1 cellular context compared by ENCODE assay signal in the genomic region with DNA sequence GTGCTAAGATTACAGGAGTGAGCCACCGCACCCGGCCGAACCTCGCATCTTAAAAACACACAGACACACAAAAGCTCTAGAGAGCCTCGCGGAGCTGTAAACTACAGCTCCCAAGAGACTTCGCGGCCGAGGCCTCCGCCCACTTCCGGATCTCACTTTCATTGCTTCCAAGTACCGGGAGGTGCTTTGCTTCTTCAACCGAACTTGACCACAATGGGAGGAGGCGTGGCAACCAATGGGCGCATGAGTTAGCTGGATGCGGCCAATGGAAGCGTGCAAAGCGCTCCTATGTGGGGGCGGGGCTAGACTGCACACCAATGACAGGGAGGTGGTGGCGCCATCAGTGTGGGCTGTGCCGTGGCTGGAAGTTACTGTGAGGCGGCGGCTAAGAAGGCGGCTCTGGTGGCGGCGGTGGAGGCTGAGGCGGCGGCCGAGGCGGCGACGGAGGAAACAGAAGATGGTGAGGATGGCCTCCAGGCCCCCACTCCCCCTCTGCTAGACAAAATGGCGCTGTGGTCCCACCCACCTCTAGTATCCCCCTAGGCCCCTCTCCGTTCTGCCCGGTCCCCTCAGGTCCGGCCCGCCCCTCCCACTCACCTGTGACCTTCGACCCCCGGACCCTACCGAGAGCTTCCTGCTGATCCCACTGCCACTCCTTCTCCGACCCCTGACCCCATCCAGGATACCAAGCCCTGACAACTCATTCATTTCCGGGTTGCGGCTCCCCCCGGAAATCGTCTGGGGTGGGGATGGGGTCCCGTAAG.
TF ChIP-seq lines count a peak whose summit lies in the region.

A gene (plus strand): TSS at position 366 of the 764 bp plus-strand sequence. CDS start 92 bp downstream, at position 458.

TF ChIP-seq in HepG2, 621 proteins besides CTCF, POLR2A, EP300 and RAD21 (continued from another document and continues in another):
- TF ChIP-seq, protein P1, sequence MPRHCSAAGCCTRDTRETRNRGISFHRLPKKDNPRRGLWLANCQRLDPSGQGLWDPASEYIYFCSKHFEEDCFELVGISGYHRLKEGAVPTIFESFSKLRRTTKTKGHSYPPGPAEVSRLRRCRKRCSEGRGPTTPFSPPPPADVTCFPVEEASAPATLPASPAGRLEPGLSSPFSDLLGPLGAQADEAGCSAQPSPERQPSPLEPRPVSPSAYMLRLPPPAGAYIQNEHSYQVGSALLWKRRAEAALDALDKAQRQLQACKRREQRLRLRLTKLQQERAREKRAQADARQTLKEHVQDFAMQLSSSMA (CRISPR knock-in tag; IDR thresholded peaks at IDR 0.05), result peak; percentile 67; the same call in 1 of the 2 replicates
- TF ChIP-seq ZNF777 (CRISPR knock-in tag; IDR thresholded peaks at IDR 0.05) (no peak), ZMYM3 (CRISPR knock-in tag; IDR thresholded peaks at IDR 0.05) (peak; percentile 55), CREB1 (IDR thresholded peaks at IDR 0.05) (peak; percentile 84), CREB1 (CRISPR knock-in tag; IDR thresholded peaks at IDR 0.05) (peak; percentile 85), ZNF121 (CRISPR knock-in tag; IDR thresholded peaks at IDR 0.05) (no peak), FOXK1 (CRISPR knock-in tag; IDR thresholded peaks at IDR 0.05; ENCODE audit: borderline replicate concordance, low read depth) (peak; percentile 55; the same call in 1 of the 2 replicates), PHF20 (CRISPR knock-in tag; IDR thresholded peaks at IDR 0.05) (peak; percentile 84), SRSF1 (optimal IDR thresholded peaks at IDR 0.05; ENCODE audit: low read depth, low read length) (peak; percentile 62), ZNF446 (CRISPR knock-in tag; IDR thresholded peaks at IDR 0.05) (peak; percentile 96), ELF3 (CRISPR knock-in tag; IDR thresholded peaks at IDR 0.05) (0 out of 2 replicates have a peak, but pooled peaks have one; percentile 14), ZNF30 (CRISPR knock-in tag; IDR thresholded peaks at IDR 0.05) (no peak), ZBTB20 (CRISPR knock-in tag; IDR thresholded peaks at IDR 0.05; ENCODE audit: borderline replicate concordance, low read depth) (peak; percentile 58; the same call in 1 of the 2 replicates), KLF11 (CRISPR knock-in tag; IDR thresholded peaks at IDR 0.05) (peak; percentile 59; the same call in 1 of the 2 replicates), THAP11 (CRISPR knock-in tag; IDR thresholded peaks at IDR 0.05) (peak; percentile 97), ZNF879 (CRISPR knock-in tag; IDR thresholded peaks at IDR 0.05) (no peak), ZNF510 (CRISPR knock-in tag; IDR thresholded peaks at IDR 0.05; ENCODE audit: low read depth) (no peak), ZFX (CRISPR knock-in tag; IDR thresholded peaks at IDR 0.05; ENCODE audit: low read depth) (peak; percentile 75; the same call in 1 of the 2 replicates), POGZ (CRISPR knock-in tag; IDR thresholded peaks at IDR 0.05) (peak; percentile 64), NFATC3 (CRISPR knock-in tag; IDR thresholded peaks at IDR 0.05) (no peak), ZNF570 (CRISPR knock-in tag; IDR thresholded peaks at IDR 0.05; ENCODE audit: borderline replicate concordance) (0 out of 2 replicates have a peak, but pooled peaks have one; percentile 79), HCFC1 (IDR thresholded peaks at IDR 0.05; ENCODE audit: low read depth, low read length) (peak; percentile 90), PCBP1 (IDR thresholded peaks at IDR 0.05; ENCODE audit: borderline replicate concordance, low read depth, low read length) (peak; percentile 89; the same call in 1 of the 2 replicates), STAG1 (CRISPR knock-in tag; IDR thresholded peaks at IDR 0.05) (no peak), GATAD2A (CRISPR knock-in tag; IDR thresholded peaks at IDR 0.05) (peak; percentile 16; the same call in 1 of the 2 replicates), KDM5A (IDR thresholded peaks at IDR 0.05; ENCODE audit: borderline replicate concordance, low read length) (peak; percentile 89; the same call in 1 of the 2 replicates), ARNTL (CRISPR knock-in tag; IDR thresholded peaks at IDR 0.05) (peak; percentile 30; the same call in 1 of the 2 replicates), ZNF496 (CRISPR knock-in tag; IDR thresholded peaks at IDR 0.05; ENCODE audit: insufficient replicate concordance) (no peak), NFYC (CRISPR knock-in tag; IDR thresholded peaks at IDR 0.05) (peak; percentile 99), ZNF143 (CRISPR knock-in tag; IDR thresholded peaks at IDR 0.05) (peak; percentile 95), ZFP82 (CRISPR knock-in tag; IDR thresholded peaks at IDR 0.05; ENCODE audit: borderline replicate concordance) (no peak), FOSL1 (CRISPR knock-in tag; IDR thresholded peaks at IDR 0.05; ENCODE audit: borderline replicate concordance) (no peak), TBX2 (CRISPR knock-in tag; IDR thresholded peaks at IDR 0.05; ENCODE audit: borderline replicate concordance) (peak; percentile 32; the same call in 1 of the 2 replicates)
- TF ChIP-seq, protein P2, sequence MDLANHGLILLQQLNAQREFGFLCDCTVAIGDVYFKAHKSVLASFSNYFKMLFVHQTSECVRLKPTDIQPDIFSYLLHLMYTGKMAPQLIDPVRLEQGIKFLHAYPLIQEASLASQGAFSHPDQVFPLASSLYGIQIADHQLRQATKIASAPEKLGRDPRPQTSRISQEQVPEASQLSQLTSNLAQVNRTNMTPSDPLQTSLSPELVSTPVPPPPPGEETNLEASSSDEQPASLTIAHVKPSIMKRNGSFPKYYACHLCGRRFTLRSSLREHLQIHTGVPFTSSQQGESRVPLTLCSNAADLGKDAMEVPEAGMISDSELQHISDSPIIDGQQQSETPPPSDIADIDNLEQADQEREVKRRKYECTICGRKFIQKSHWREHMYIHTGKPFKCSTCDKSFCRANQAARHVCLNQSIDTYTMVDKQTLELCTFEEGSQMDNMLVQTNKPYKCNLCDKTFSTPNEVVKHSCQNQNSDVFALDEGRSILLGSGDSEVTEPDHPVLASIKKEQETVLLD (CRISPR knock-in tag; IDR thresholded peaks at IDR 0.05; ENCODE audit: low read depth), result no peak; the same call in 1 of the 2 replicates
- TF ChIP-seq, protein P3, sequence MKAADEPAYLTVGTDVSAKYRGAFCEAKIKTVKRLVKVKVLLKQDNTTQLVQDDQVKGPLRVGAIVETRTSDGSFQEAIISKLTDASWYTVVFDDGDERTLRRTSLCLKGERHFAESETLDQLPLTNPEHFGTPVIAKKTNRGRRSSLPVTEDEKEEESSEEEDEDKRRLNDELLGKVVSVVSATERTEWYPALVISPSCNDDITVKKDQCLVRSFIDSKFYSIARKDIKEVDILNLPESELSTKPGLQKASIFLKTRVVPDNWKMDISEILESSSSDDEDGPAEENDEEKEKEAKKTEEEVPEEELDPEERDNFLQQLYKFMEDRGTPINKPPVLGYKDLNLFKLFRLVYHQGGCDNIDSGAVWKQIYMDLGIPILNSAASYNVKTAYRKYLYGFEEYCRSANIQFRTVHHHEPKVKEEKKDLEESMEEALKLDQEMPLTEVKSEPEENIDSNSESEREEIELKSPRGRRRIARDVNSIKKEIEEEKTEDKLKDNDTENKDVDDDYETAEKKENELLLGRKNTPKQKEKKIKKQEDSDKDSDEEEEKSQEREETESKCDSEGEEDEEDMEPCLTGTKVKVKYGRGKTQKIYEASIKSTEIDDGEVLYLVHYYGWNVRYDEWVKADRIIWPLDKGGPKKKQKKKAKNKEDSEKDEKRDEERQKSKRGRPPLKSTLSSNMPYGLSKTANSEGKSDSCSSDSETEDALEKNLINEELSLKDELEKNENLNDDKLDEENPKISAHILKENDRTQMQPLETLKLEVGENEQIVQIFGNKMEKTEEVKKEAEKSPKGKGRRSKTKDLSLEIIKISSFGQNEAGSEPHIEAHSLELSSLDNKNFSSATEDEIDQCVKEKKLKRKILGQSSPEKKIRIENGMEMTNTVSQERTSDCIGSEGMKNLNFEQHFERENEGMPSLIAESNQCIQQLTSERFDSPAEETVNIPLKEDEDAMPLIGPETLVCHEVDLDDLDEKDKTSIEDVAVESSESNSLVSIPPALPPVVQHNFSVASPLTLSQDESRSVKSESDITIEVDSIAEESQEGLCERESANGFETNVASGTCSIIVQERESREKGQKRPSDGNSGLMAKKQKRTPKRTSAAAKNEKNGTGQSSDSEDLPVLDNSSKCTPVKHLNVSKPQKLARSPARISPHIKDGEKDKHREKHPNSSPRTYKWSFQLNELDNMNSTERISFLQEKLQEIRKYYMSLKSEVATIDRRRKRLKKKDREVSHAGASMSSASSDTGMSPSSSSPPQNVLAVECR (CRISPR knock-in tag; IDR thresholded peaks at IDR 0.05; ENCODE audit: borderline replicate concordance), result peak; percentile 87
- TF ChIP-seq, protein P4, sequence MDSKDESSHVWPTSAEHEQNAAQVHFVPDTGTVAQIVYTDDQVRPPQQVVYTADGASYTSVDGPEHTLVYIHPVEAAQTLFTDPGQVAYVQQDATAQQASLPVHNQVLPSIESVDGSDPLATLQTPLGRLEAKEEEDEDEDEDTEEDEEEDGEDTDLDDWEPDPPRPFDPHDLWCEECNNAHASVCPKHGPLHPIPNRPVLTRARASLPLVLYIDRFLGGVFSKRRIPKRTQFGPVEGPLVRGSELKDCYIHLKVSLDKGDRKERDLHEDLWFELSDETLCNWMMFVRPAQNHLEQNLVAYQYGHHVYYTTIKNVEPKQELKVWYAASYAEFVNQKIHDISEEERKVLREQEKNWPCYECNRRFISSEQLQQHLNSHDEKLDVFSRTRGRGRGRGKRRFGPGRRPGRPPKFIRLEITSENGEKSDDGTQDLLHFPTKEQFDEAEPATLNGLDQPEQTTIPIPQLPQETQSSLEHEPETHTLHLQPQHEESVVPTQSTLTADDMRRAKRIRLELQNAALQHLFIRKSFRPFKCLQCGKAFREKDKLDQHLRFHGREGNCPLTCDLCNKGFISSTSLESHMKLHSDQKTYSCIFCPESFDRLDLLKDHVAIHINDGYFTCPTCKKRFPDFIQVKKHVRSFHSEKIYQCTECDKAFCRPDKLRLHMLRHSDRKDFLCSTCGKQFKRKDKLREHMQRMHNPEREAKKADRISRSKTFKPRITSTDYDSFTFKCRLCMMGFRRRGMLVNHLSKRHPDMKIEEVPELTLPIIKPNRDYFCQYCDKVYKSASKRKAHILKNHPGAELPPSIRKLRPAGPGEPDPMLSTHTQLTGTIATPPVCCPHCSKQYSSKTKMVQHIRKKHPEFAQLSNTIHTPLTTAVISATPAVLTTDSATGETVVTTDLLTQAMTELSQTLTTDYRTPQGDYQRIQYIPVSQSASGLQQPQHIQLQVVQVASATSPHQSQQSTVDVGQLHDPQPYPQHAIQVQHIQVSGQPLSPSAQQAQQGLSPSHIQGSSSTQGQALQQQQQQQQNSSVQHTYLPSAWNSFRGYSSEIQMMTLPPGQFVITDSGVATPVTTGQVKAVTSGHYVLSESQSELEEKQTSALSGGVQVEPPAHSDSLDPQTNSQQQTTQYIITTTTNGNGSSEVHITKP (CRISPR knock-in tag; IDR thresholded peaks at IDR 0.05; ENCODE audit: low read depth), result peak; percentile 16; the same call in 1 of the 2 replicates
- TF ChIP-seq, protein P5, sequence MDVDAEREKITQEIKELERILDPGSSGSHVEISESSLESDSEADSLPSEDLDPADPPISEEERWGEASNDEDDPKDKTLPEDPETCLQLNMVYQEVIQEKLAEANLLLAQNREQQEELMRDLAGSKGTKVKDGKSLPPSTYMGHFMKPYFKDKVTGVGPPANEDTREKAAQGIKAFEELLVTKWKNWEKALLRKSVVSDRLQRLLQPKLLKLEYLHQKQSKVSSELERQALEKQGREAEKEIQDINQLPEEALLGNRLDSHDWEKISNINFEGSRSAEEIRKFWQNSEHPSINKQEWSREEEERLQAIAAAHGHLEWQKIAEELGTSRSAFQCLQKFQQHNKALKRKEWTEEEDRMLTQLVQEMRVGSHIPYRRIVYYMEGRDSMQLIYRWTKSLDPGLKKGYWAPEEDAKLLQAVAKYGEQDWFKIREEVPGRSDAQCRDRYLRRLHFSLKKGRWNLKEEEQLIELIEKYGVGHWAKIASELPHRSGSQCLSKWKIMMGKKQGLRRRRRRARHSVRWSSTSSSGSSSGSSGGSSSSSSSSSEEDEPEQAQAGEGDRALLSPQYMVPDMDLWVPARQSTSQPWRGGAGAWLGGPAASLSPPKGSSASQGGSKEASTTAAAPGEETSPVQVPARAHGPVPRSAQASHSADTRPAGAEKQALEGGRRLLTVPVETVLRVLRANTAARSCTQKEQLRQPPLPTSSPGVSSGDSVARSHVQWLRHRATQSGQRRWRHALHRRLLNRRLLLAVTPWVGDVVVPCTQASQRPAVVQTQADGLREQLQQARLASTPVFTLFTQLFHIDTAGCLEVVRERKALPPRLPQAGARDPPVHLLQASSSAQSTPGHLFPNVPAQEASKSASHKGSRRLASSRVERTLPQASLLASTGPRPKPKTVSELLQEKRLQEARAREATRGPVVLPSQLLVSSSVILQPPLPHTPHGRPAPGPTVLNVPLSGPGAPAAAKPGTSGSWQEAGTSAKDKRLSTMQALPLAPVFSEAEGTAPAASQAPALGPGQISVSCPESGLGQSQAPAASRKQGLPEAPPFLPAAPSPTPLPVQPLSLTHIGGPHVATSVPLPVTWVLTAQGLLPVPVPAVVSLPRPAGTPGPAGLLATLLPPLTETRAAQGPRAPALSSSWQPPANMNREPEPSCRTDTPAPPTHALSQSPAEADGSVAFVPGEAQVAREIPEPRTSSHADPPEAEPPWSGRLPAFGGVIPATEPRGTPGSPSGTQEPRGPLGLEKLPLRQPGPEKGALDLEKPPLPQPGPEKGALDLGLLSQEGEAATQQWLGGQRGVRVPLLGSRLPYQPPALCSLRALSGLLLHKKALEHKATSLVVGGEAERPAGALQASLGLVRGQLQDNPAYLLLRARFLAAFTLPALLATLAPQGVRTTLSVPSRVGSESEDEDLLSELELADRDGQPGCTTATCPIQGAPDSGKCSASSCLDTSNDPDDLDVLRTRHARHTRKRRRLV (CRISPR knock-in tag; IDR thresholded peaks at IDR 0.05), result peak; percentile 73; the same call in 1 of the 2 replicates
